Comparison of ENCODE assay signal across 10 cellular contexts in genomic region chr10:88194041-88194887, GRCh38.
DNase-seq lines count a peak whose midpoint lies in the region; ATAC-seq and TF ChIP-seq lines count a peak whose summit lies in the region.
"Had no signal": no experiment of that assay in that cellular context is flagged by ENCODE, and none has a peak within 500 bp of the region (broad histone marks: within the 10 kb centered on the region; RNA-seq: fewer than 3 reads in every experiment).

No MANE protein-coding gene starts in this region.

- 51% methylated on average over 3 of the region's 3 CpGs for WGBS in right cardiac atrium

- intact Hi-C loops in right cardiac atrium (cut with DNase I): no loop called here

- H3K27ac ChIP-seq in right cardiac atrium (ENCODE audit: low read length) (no peak overlapping the region), MM.1S (ENCODE audit: low read length) (no peak overlapping the region)
- H3K27ac ChIP-seq: BLaER1 had no signal

- H3F3A ChIP-seq in MM.1S (ENCODE audit: insufficient read depth, low read length): no peaks in the 10 kb centered on the region

- no peak overlapping the region for H3K4me2 ChIP-seq in MM.1S (ENCODE audit: low read depth, low read length)
- H3K4me2 ChIP-seq: BLaER1 had no signal

- no peaks in the 10 kb centered on the region for H3K9me3 ChIP-seq in right cardiac atrium (ENCODE audit: control insufficient read depth, low read length)
- H3K9me3 ChIP-seq in MM.1S (replicated peaks; ENCODE audit: insufficient read depth, low read length): no peaks in the 10 kb centered on the region
- H3K9me3 ChIP-seq: BLaER1 had no signal

- H4K20me1 ChIP-seq in MM.1S (ENCODE audit: insufficient read depth, low read length): no peaks in the 10 kb centered on the region
- H4K20me1 ChIP-seq: BLaER1 had no signal

- no peak overlapping the region for H2AFZ ChIP-seq in MM.1S (ENCODE audit: low read length)

- TF ChIP-seq CTCF in MM.1S (IDR thresholded peaks at IDR 0.05; ENCODE audit: low read length): no peak

- no peaks in the 10 kb centered on the region for H3K79me2 ChIP-seq in MM.1S (ENCODE audit: low read length)

- H3K27me3 ChIP-seq in right cardiac atrium (ENCODE audit: control insufficient read depth, insufficient read depth) (no peaks in the 10 kb centered on the region), MM.1S (replicated peaks; ENCODE audit: insufficient read depth, low read length) (no peaks in the 10 kb centered on the region)
- H3K27me3 ChIP-seq: BLaER1 had no signal

- H3K4me1 ChIP-seq in right cardiac atrium (ENCODE audit: control insufficient read depth, insufficient read depth, low read length) (peaks cover 4% of the 10 kb centered on the region), MM.1S (ENCODE audit: low read length) (no peaks in the 10 kb centered on the region)

- no peak overlapping the region for H3K4me3 ChIP-seq in right cardiac atrium (ENCODE audit: low read length)
- no peak overlapping the region for H3K4me3 ChIP-seq in MM.1S (ENCODE audit: low read length)
- H3K4me3 ChIP-seq: BLaER1 had no signal

- H3K9me2 ChIP-seq in MM.1S (replicated peaks; ENCODE audit: insufficient read depth, low read length): no peaks in the 10 kb centered on the region

- H3K36me3 ChIP-seq in MM.1S (replicated peaks; ENCODE audit: insufficient read depth, low read length): no peaks in the 10 kb centered on the region
- H3K36me3 ChIP-seq: BLaER1 had no signal

- ATAC-seq in right cardiac atrium: peak; percentile 24 to 34

- H3K9ac ChIP-seq in MM.1S (ENCODE audit: low read length): no peak overlapping the region
- H3K9ac ChIP-seq: BLaER1 had no signal

- peak; percentile 13 for DNase-seq in AG08395 (ENCODE audit: low spot score)
- peak; percentile 83 for DNase-seq in M059J (ENCODE audit: low read depth)
- DNase-seq in activated T-cell treated with anti-CD3 and anti-CD28 coated beads for 48 hours (ENCODE audit: low read depth): peak; percentile 5
- no peak for DNase-seq in right cardiac atrium
- no peak for DNase-seq in MM.1S
- DNase-seq in NCI-H510A (lab: John Stamatoyannopoulos, UW): no peak
- no peak for DNase-seq in hippocampal formation (lab: John Stamatoyannopoulos, UW)
- DNase-seq in MV-4-11 (lab: John Stamatoyannopoulos, UW): no peak
- DNase-seq: NCI-H1105 treated with DMSO at 0.1 percent for 48 hours had no signal

Comparison
In these comparisons a context has a peak if more than half of its experiments do, and no peak if none do; other contexts are left out.
1. DNase-seq: peak in AG08395 (single experiment), M059J (single experiment) and activated T-cell treated with anti-CD3 and anti-CD28 coated beads for 48 hours (single experiment); none in right cardiac atrium (0 of 3), MM.1S (single experiment), NCI-H510A (single experiment), hippocampal formation (0 of 2) and MV-4-11 (single experiment).